ENCODE assay signal across 28 cellular contexts in genomic region chr1:166685200-166685599, GRCh38.
DNase-seq lines count a peak whose midpoint lies in the region; ATAC-seq, FAIRE-seq and TF ChIP-seq lines count a peak whose summit lies in the region.
"Had no signal": no experiment of that assay in that cellular context is flagged by ENCODE, and none has a peak within 500 bp of the region (broad histone marks: within the 10 kb centered on the region; RNA-seq: fewer than 3 reads in every experiment).

No MANE protein-coding gene starts in this region.

- no peak overlapping the region for H2AFZ ChIP-seq in K562 (ENCODE audit: low read depth, low read length)

- no peak overlapping the region for H3K4me3 ChIP-seq in K562
- H3K4me3 ChIP-seq: A549; BLaER1; BLaER1 treated with 17β-estradiol and CSF1 and Interleukin-3, amounts not matched to agents 10 nM and 100 nM had no signal

- CTCF ChIA-PET in K562 (lab: Yijun Ruan, JAX; ENCODE audit: low intra/inter-chr PET ratio): interaction anchor here (0.6 kb wide), 1 partner anchor 1086 kb away, joined by 3 read pairs; no protein-coding TSS in a partner anchor

- intact Hi-C loops in K562 (cut with micrococcal nuclease): no loop called here

- H3K9me3 ChIP-seq in K562 (replicated peaks; ENCODE audit: control insufficient read depth, insufficient read depth, low read depth, low read length): peaks cover 5% of the 10 kb centered on the region; the same call in 1 of the 2 replicates
- H3K9me3 ChIP-seq: A549, BE2C, Caco-2 had no signal

- no peak for ATAC-seq in K562
- ATAC-seq: A549; CD8-positive, alpha-beta T cell had no signal

- H3K79me2 ChIP-seq in K562 (ENCODE audit: control insufficient read depth, insufficient read depth, low read length): no peaks in the 10 kb centered on the region

- POLR2A ChIA-PET in K562 (lab: Yijun Ruan, JAX): interaction anchor here (0.9 kb wide), 1 partner anchor 45 kb away, joined by 3 read pairs; no protein-coding TSS in a partner anchor

- no peaks in the 10 kb centered on the region for H3K27me3 ChIP-seq in K562 (ENCODE audit: control insufficient read depth in 2 of 2, insufficient read depth in 2 of 2, low read length in 2 of 2)
- H3K27me3 ChIP-seq: BE2C; BLaER1; BLaER1 treated with 17β-estradiol and CSF1 and Interleukin-3, amounts not matched to agents 10 nM and 100 nM had no signal

- no peaks in the 10 kb centered on the region for H4K20me1 ChIP-seq in K562 (replicated peaks; ENCODE audit: control insufficient read depth, insufficient read depth, low read length)
- H4K20me1 ChIP-seq: BLaER1; BLaER1 treated with 17β-estradiol and CSF1 and Interleukin-3, amounts not matched to agents 10 nM and 100 nM had no signal

- TF ChIP-seq CTCF in K562 (IDR thresholded peaks at IDR 0.05 in 2 of 3, conservative IDR thresholded peaks at IDR 0.05 in 1 of 3; ENCODE audit: insufficient read depth in 2 of 3, low read depth in 1 of 3, low read length in 3 of 3): no peak

- no peaks in the 10 kb centered on the region for H3K36me3 ChIP-seq in K562 (ENCODE audit: control insufficient read depth, insufficient read depth, low read length)
- H3K36me3 ChIP-seq: BE2C; BLaER1; BLaER1 treated with 17β-estradiol and CSF1 and Interleukin-3, amounts not matched to agents 10 nM and 100 nM had no signal

- 87% methylated on average over 1 of the region's 1 CpG for WGBS in K562 (ENCODE audit: insufficient coverage, low coverage, missing lambda C conversion rate)

- H3K4me2 ChIP-seq in K562 (ENCODE audit: insufficient read depth, low read length): no peak overlapping the region
- H3K4me2 ChIP-seq: A549; BLaER1; BLaER1 treated with 17β-estradiol and CSF1 and Interleukin-3, amounts not matched to agents 10 nM and 100 nM had no signal

- BruUV-seq in K562 (replicated peaks; lab: Mats Ljungman, UMichigan): no TSS peak

- TF ChIP-seq POLR2A in K562 (conservative IDR thresholded peaks at IDR 0.05): no peak

- DNase-seq in K562 (ENCODE audit: extremely low read depth in 1 of 4, low spot score in 3 of 4): no peak
- no peak for DNase-seq in NCI-H1105 (lab: John Stamatoyannopoulos, UW)
- DNase-seq: 8988T; ACHN; AML-193; BE2C; C1 segment of cervical spinal cord; Caco-2; Calu3; CD4-positive, alpha-beta memory T cell; CD4-positive, alpha-beta T cell; CD4-positive, CD25-positive, alpha-beta regulatory T cell; CD8-positive, alpha-beta memory T cell; CD8-positive, alpha-beta T cell; COR-L47; DMS 273 treated with DMSO at 0.1 percent for 48 hours; DMS153; DMS53; DMS79; DMS79 treated with DMSO at 0.1 percent for 48 hours; DND-41; EL had no signal

- no peak for TF ChIP-seq RAD21 in K562 (CRISPR knock-in tag; conservative IDR thresholded peaks at IDR 0.05 in 1 of 2, IDR thresholded peaks at IDR 0.05 in 1 of 2)

- H3K27ac ChIP-seq in K562 (ENCODE audit: extremely low read depth, low read depth, low read length): no peak overlapping the region
- H3K27ac ChIP-seq: 22Rv1; A549; BLaER1; BLaER1 treated with 17β-estradiol and CSF1 and Interleukin-3, amounts not matched to agents 10 nM and 100 nM; C4-2B had no signal

- H3K9me1 ChIP-seq in K562 (ENCODE audit: control insufficient read depth, insufficient read depth, low read length): no peaks in the 10 kb centered on the region

- H3K9ac ChIP-seq in K562 (ENCODE audit: insufficient read depth in 1 of 2, low read depth in 2 of 2, low read length in 2 of 2): no peak overlapping the region
- H3K9ac ChIP-seq: BLaER1; BLaER1 treated with 17β-estradiol and CSF1 and Interleukin-3, amounts not matched to agents 10 nM and 100 nM had no signal

- FAIRE-seq in K562 (lab: Jason Lieb, UNC): no peak
- FAIRE-seq: A204.1, A549 had no signal

- TF ChIP-seq EP300 in K562 (IDR thresholded peaks at IDR 0.05; ENCODE audit: low read length): no peak

- in situ Hi-C loops in K562 (cut with MboI): no loop called here

- H3K4me1 ChIP-seq in K562 (replicated peaks in 1 of 2; ENCODE audit: control insufficient read depth in 2 of 2, insufficient read depth in 2 of 2, low read length in 2 of 2): no peaks in the 10 kb centered on the region
- H3K4me1 ChIP-seq: A549, BE2C, Caco-2 had no signal

TF ChIP-seq in K562, 482 proteins besides CTCF, POLR2A, EP300 and RAD21:
- TF ChIP-seq ZNF592 (IDR thresholded peaks at IDR 0.05) (no peak), TRIM24 (IDR thresholded peaks at IDR 0.05) (peak; percentile 62 to 72; a peak in 2 of 4 replicates)
